Comparison of ENCODE assay signal across 8 cellular contexts in genomic region chr11:13669544-13670488, GRCh38. TPM values are rescaled to one million over a fixed set of nuclear protein-coding genes. Genes with fewer than 3 reads are reported as not detected.
DNase-seq lines count a peak whose midpoint lies in the region; ATAC-seq and TF ChIP-seq lines count a peak whose summit lies in the region.

No MANE protein-coding gene starts in this region.

- H3K27ac ChIP-seq in BLaER1 (peak overlapping the region; percentile 83), IMR-90 (ENCODE audit: insufficient read depth, low read length) (peak overlapping the region; percentile 52), body of pancreas (peak overlapping the region; percentile 71 to 94 (median 88))

- WGBS in IMR-90 (ENCODE audit: extremely low coverage in 2 of 2, insufficient read length in 1 of 2), 2 experiments: 94% methylated on average over 3 of the region's 18 CpGs; no CpG with 5 or more reads in 1 of the 2 experiments
- 57 to 59% methylated on average over 18 of the region's 18 CpGs for whole genome bisulfite sequencing in body of pancreas, 2 donors

- peak overlapping the region; percentile 62 for H3K4ac ChIP-seq in IMR-90 (ENCODE audit: low read depth, low read length)

- H4K5ac ChIP-seq in IMR-90 (ENCODE audit: low read depth, low read length): no peak overlapping the region

- H3K9me3 ChIP-seq in BLaER1 (no peaks in the 10 kb centered on the region), IMR-90 (ENCODE audit: control insufficient read depth, insufficient read depth, low read length) (no peaks in the 10 kb centered on the region), body of pancreas (no peaks in the 10 kb centered on the region), mononuclear cell (ENCODE audit: low read depth, low read length) (no peaks in the 10 kb centered on the region)

- H2BK20ac ChIP-seq in IMR-90 (ENCODE audit: low read depth, low read length): no peak overlapping the region

- TF ChIP-seq CTCF in IMR-90 (conservative IDR thresholded peaks at IDR 0.05; ENCODE audit: low read depth, low read length) (no peak), body of pancreas (IDR thresholded peaks at IDR 0.05) (no peak)

- H2AK5ac ChIP-seq in IMR-90 (ENCODE audit: low read depth, low read length): no peak overlapping the region; the same call in 1 of the 2 replicates

- no peak for TF ChIP-seq POLR2A in IMR-90 (IDR thresholded peaks at IDR 0.05; ENCODE audit: low read depth, low read length)
- no peak for TF ChIP-seq POLR2A in body of pancreas (IDR thresholded peaks at IDR 0.05)

- no peak overlapping the region for H2BK15ac ChIP-seq in IMR-90 (ENCODE audit: low read depth, low read length)

- no peak for TF ChIP-seq RAD21 in IMR-90 (IDR thresholded peaks at IDR 0.05; ENCODE audit: low read length)

- 0 out of 2 replicates have a peak, but pooled peaks cover 2% of the 10 kb centered on the region for H3K9me1 ChIP-seq in IMR-90 (ENCODE audit: insufficient read depth, low read length)

- in situ Hi-C loops in IMR-90 (cut with MboI; ENCODE audit: low sequenced_read_pairs): no loop called here

- H4K8ac ChIP-seq in IMR-90 (ENCODE audit: low read depth in 2 of 2, low read length in 2 of 2): no peak overlapping the region

- peak overlapping the region; percentile 96 for H2AFZ ChIP-seq in IMR-90 (replicated peaks; ENCODE audit: low read length, poor library complexity)

- H3K14ac ChIP-seq in IMR-90 (replicated peaks; ENCODE audit: low read depth, low read length): peak overlapping the region; percentile 50

- H3K9ac ChIP-seq in BLaER1: peak overlapping the region; percentile 88
- H3K9ac ChIP-seq in IMR-90 (ENCODE audit: low read depth, low read length): peak overlapping the region; percentile 85

- peak overlapping the region; percentile 84 for H2AK9ac ChIP-seq in IMR-90 (replicated peaks; ENCODE audit: low read depth, low read length, poor library complexity)

- H3K4me1 ChIP-seq in BLaER1 (peaks cover 23% of the 10 kb centered on the region), IMR-90 (ENCODE audit: control insufficient read depth, insufficient read depth, low read length) (no peaks in the 10 kb centered on the region), body of pancreas (peaks cover 35% of the 10 kb centered on the region), mononuclear cell (ENCODE audit: insufficient read depth, low read length) (peaks cover 55% of the 10 kb centered on the region)

- H3K4me3 ChIP-seq in BLaER1 (peak overlapping the region; percentile 89), IMR-90 (ENCODE audit: insufficient read depth, low read depth, low read length) (peak overlapping the region; percentile 59), body of pancreas (peak overlapping the region in 1 of 2 donors; percentile 95), mononuclear cell (ENCODE audit: low read length) (peak overlapping the region; percentile 65)

- no peak for ATAC-seq in IMR-90 (ENCODE audit: low read depth)
- ATAC-seq in body of pancreas: no peak
- ATAC-seq in HG03439 (IDR thresholded peaks at IDR 0.05; ENCODE audit: unreplicated experiment): no peak
- no peak for ATAC-seq in HG02870 (IDR thresholded peaks at IDR 0.05; ENCODE audit: unreplicated experiment)

- H3K79me1 ChIP-seq in IMR-90 (ENCODE audit: low read depth in 1 of 2, low read length in 2 of 2): peaks cover 6 to 26% of the 10 kb centered on the region in 2 experiments; a peak in 2 of 4 replicates

- H3K36me3 ChIP-seq in BLaER1 (peaks cover 18% of the 10 kb centered on the region; the same call in 1 of the 2 replicates), IMR-90 (ENCODE audit: control insufficient read depth, insufficient read depth, low read length) (no peaks in the 10 kb centered on the region), body of pancreas (replicated peaks in 1 of 2; ENCODE audit: insufficient read depth in 1 of 2, low read depth in 2 of 2) (no peaks in the 10 kb centered on the region)

- BruUV-seq in IMR-90 (replicated peaks; lab: Mats Ljungman, UMichigan): no TSS peak

- intact Hi-C loops in IMR-90 (cut with micrococcal nuclease): no loop called here
- intact Hi-C loops in body of pancreas (cut with DNase I): no loop called here

- DNase-seq in IMR-90 (no peak), body of pancreas (no peak), RPMI8226 (no peak), cerebellum (ENCODE audit: low spot score) (no peak)

- H2BK5ac ChIP-seq in IMR-90 (ENCODE audit: low read depth, low read length, poor library complexity, severe bottlenecking): no peak overlapping the region

- peak overlapping the region; percentile 25 for H3K56ac ChIP-seq in IMR-90 (ENCODE audit: extremely low read depth, insufficient read depth, low read length)

- peak overlapping the region; percentile 65 for H3K23ac ChIP-seq in IMR-90 (ENCODE audit: low read depth, low read length)

- H3K4me2 ChIP-seq in BLaER1 (peak overlapping the region; percentile 82), IMR-90 (ENCODE audit: low read depth, low read length) (peak overlapping the region; percentile 93)

- CTCF ChIA-PET in IMR-90 (lab: Yijun Ruan, JAX): interaction anchor here (0.6 kb wide), 1 partner anchor 197 kb away, joined by 4 read pairs; no protein-coding TSS in a partner anchor

- POLR2A ChIA-PET in IMR-90 (lab: Charles Lee; ENCODE audit: unreplicated experiment): no interaction called here

- dilution Hi-C loops in IMR-90 (cut with HindIII; ENCODE audit: low sequenced_read_pairs, unreplicated experiment): no loop called here

- no peak overlapping the region for H2BK120ac ChIP-seq in IMR-90 (ENCODE audit: low read depth, low read length)

- no peak overlapping the region for H4K91ac ChIP-seq in IMR-90 (ENCODE audit: insufficient read depth, low read depth, low read length)

- no peak overlapping the region for H3K18ac ChIP-seq in IMR-90 (ENCODE audit: low read depth, low read length)

- H3K27me3 ChIP-seq in BLaER1: no peaks in the 10 kb centered on the region
- H3K27me3 ChIP-seq in IMR-90 (ENCODE audit: control insufficient read depth, insufficient read depth, low read length): no peaks in the 10 kb centered on the region
- H3K27me3 ChIP-seq in body of pancreas: no peaks in the 10 kb centered on the region
- H3K27me3 ChIP-seq in mononuclear cell (ENCODE audit: insufficient read depth, low read length): no peaks in the 10 kb centered on the region

- H4K20me1 ChIP-seq in BLaER1 (peaks cover 62% of the 10 kb centered on the region), IMR-90 (ENCODE audit: insufficient read depth, low read length) (peaks cover 24% of the 10 kb centered on the region; the same call in 1 of the 2 replicates)

TF ChIP-seq in IMR-90, 13 proteins besides CTCF, POLR2A, EP300 and RAD21:
- TF ChIP-seq CEBPB (IDR thresholded peaks at IDR 0.05; ENCODE audit: low read depth, low read length) (peak; percentile 76), RFX5 (IDR thresholded peaks at IDR 0.05; ENCODE audit: low read depth, low read length) (no peak)
TF ChIP-seq in IMR-90: peak in this region for 1.

RNA-seq across cellular contexts. Expression of gene FAR1, which starts 1.3 kb away (rescaled TPM):
- total RNA-seq in IMR-90 (2012; rRNA removed) (89.4 and 119 TPM in 2 replicates), body of pancreas (10 to 100 TPM; 40.2 to 43.2 TPM), mononuclear cell (66.9 TPM), cerebellum (106 TPM)
- 30.3 and 35.3 TPM in 2 replicates for polyA plus RNA-seq in IMR-90 (2012; rRNA removed)
- polyA plus RNA-seq in IMR-90 (2012; cell fraction: cytosol; rRNA removed): 6.5 and 10.5 TPM in 2 replicates
- polyA plus RNA-seq in IMR-90 (2012; cell fraction: nucleus; rRNA removed; ENCODE audit: low replicate concordance): 4.8 and 43.7 TPM in 2 replicates
